ENCODE assay signal across 10 cellular contexts in the genomic region with DNA sequence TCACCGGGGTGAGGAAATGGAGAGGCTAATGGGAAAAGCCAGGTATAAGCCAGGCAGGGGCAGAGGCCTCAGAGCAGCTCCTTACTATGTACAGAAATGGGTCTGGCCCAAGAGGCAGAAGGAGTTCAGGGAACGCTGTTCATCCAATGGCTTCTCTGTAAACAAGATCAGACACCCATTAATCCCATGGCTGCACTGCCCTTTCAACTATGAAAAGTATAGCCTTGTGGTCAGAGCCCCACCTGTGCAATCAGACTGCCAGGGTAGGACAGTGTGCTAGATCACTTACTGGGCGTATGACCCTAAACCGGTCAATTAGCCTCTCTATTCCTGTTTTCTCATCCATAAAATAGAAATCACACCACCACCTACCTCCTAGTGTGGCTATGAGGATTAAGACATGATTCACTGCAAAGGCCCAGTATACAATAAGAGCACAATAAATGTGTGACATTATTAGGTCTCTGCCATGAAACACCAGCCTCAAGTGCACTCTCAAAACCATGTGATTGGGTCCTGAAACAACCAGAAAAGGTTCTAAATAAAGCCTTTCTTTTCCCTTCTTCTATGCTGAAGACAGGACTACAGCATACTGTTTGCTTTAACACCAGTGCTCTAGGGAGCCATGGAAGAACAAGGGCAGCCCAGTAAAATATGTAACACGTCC. TPM values are rescaled to one million over a fixed set of nuclear protein-coding genes. Genes with fewer than 3 reads are reported as not detected.
A peak's percentile ranks its signal among the peaks of the same experiment; 100 is the strongest.
DNase-seq lines count a peak whose midpoint lies in the region; ATAC-seq and TF ChIP-seq lines count a peak whose summit lies in the region.
"Had no signal": no experiment of that assay in that cellular context is flagged by ENCODE, and none has a peak within 500 bp of the region (broad histone marks: within the 10 kb centered on the region; RNA-seq: fewer than 3 reads in every experiment).

No MANE protein-coding gene starts in this region.

- H3K4me1 ChIP-seq in DND-41 (ENCODE audit: insufficient read depth, low read length), result peaks cover 47% of the 10 kb centered on the region
- peaks cover 0 to 44% (median 35%) of the 10 kb centered on the region in 4 donors for H3K4me1 ChIP-seq in sigmoid colon

- intact Hi-C loops in sigmoid colon (cut with DNase I), result loop anchor here (5.0 kb wide), 1 partner anchor 49 kb away; no protein-coding TSS in a partner anchor

- no peak for ATAC-seq in DND-41 (ENCODE audit: insufficient read depth, low read depth)
- ATAC-seq: activated CD4-positive, CD25-positive, alpha-beta regulatory T cell treated with anti-CD3 and anti-CD28 coated beads, Interleukin-2, amount 50 U/mL, for 24 hours had no signal

- no peak for TF ChIP-seq POLR2A in sigmoid colon (IDR thresholded peaks at IDR 0.05)

- 0 out of 2 replicates have a peak overlapping the region, but pooled peaks have one; percentile 22 for H3K4me2 ChIP-seq in DND-41 (ENCODE audit: insufficient read depth, low read length)

- H3K9me3 ChIP-seq in DND-41 (ENCODE audit: insufficient read depth, low read length, severe bottlenecking), result no peaks in the 10 kb centered on the region
- H3K9me3 ChIP-seq in KOPT-K1 (ENCODE audit: insufficient read depth, low read length, poor library complexity, severe bottlenecking), result no peaks in the 10 kb centered on the region
- H3K9me3 ChIP-seq in sigmoid colon, result no peaks in the 10 kb centered on the region

- no peak for TF ChIP-seq CTCF in DND-41 (IDR thresholded peaks at IDR 0.05; ENCODE audit: borderline replicate concordance, extremely low read depth, low read length, poor library complexity, severe bottlenecking)
- TF ChIP-seq CTCF in sigmoid colon (IDR thresholded peaks at IDR 0.05), result no peak

- H3K36me3 ChIP-seq in DND-41 (ENCODE audit: insufficient read depth, low read length), result no peaks in the 10 kb centered on the region
- H3K36me3 ChIP-seq in KOPT-K1 (ENCODE audit: insufficient read depth, low read length), result no peaks in the 10 kb centered on the region
- H3K36me3 ChIP-seq in sigmoid colon, result no peaks in the 10 kb centered on the region

- DNase-seq in DND-41 (no peak), caudate nucleus (lab: John Stamatoyannopoulos, UW) (no peak), sigmoid colon (no peak), NCI-H226 (no peak), NCI-H187 (lab: John Stamatoyannopoulos, UW) (no peak), putamen (ENCODE audit: low spot score) (no peak)
- DNase-seq: NK-92 treated with Interleukin-12 subunit alpha and Interleukin-12 subunit beta, amount 100 ng/mL, for 24 hours had no signal

- H3K4me3 ChIP-seq in DND-41 (ENCODE audit: low read depth in 1 of 2, low read length in 2 of 2), result no peak overlapping the region
- no peak overlapping the region for H3K4me3 ChIP-seq in sigmoid colon

- H3K27me3 ChIP-seq in DND-41 (ENCODE audit: insufficient read depth, low read length, poor library complexity), result no peaks in the 10 kb centered on the region
- H3K27me3 ChIP-seq in sigmoid colon, result no peaks in the 10 kb centered on the region

- H3K27ac ChIP-seq in DND-41 (ENCODE audit: low read length) (no peak overlapping the region), KOPT-K1 (ENCODE audit: low read depth, low read length, poor library complexity, severe bottlenecking) (peak overlapping the region; percentile 79), caudate nucleus (ENCODE audit: low read depth, low read length) (peak overlapping the region; percentile 48), sigmoid colon (peak overlapping the region; percentile 38 to 87 (median 71))
- H3K27ac ChIP-seq: parathyroid adenoma had no signal

- H3K9ac ChIP-seq in DND-41 (ENCODE audit: low read depth, low read length), result no peak overlapping the region
- H3K9ac ChIP-seq: parathyroid adenoma had no signal

- no peak for TF ChIP-seq EP300 in sigmoid colon (IDR thresholded peaks at IDR 0.05)

- no peak overlapping the region for H2AFZ ChIP-seq in DND-41 (ENCODE audit: low read depth, low read length)
- H2AFZ ChIP-seq: parathyroid adenoma had no signal

- H4K20me1 ChIP-seq in DND-41 (ENCODE audit: insufficient read depth, low read length), result no peaks in the 10 kb centered on the region; the same call in 1 of the 2 replicates

- H3K79me2 ChIP-seq in DND-41 (ENCODE audit: insufficient read depth, low read length), result peaks cover 63% of the 10 kb centered on the region

- WGBS in sigmoid colon, 2 donors, result 60 to 78% methylated on average over 5 of the region's 5 CpGs

RNA-seq across cellular contexts. Expression of a gene that starts 4.4 kb away (rescaled TPM):
- 10 to 100 TPM; 34.2 to 41.1 (median 37.6) TPM for total RNA-seq in sigmoid colon
- polyA plus RNA-seq in sigmoid colon, result 10 to 100 TPM in 1 of 3 donors, 1 to 10 TPM in 2; 1.2 to 21.3 (median 1.8) TPM
